In the genomic region with DNA sequence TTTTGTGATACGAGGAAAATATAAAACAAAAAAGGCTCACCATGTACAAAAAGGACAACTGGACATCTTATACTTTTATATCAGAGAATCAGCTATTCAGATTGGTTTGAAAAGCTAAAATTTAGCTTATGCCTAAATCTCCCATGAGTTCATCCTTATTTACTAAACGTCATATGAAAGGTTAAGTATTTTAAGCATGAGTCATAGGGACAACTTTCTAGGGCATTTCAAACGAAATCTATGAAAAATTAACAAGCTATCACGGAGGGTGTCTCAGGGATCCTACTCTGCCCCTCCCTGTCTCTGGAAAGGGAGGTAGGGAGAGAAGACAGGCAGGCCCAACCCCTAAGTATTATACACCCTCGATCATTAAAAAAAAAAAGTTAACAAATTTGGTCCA, we compare ENCODE assay signal across 16 cellular contexts.
DNase-seq lines count a peak whose midpoint lies in the region; ATAC-seq, FAIRE-seq and TF ChIP-seq lines count a peak whose summit lies in the region.
"Had no signal": no experiment of that assay in that cellular context is flagged by ENCODE, and none has a peak within 500 bp of the region (broad histone marks: within the 10 kb centered on the region; RNA-seq: fewer than 3 reads in every experiment).

No MANE protein-coding gene starts in this region.

- DNase-seq in ELR (ENCODE audit: low read depth) (peak; percentile 35), M059J (ENCODE audit: low read depth) (peak; percentile 7), tibial nerve (ENCODE audit: low spot score in 2 of 2) (no peak)
- DNase-seq in activated T-cell treated with anti-CD3 and anti-CD28 coated beads, Interleukin-2, amount 50 U/mL, for 48 hours: no peak
- DNase-seq: COR-L47, DMS153, Kasumi-1, NCI-H1105 treated with DMSO at 0.1 percent for 48 hours, NCI-H187 treated with DMSO at 0.1 percent for 48 hours, NCI-H69, SHP77 had no signal

- peaks cover 0 to 7% (median 0%) of the 10 kb centered on the region in 4 donors for H3K9me3 ChIP-seq in tibial nerve

- 47 to 49% methylated on average over 5 of the region's 5 CpGs for WGBS in tibial nerve, 2 donors

- no peak for TF ChIP-seq POLR2A in tibial nerve (IDR thresholded peaks at IDR 0.05)

- H3K36me3 ChIP-seq in rectal smooth muscle tissue (ENCODE audit: control insufficient read depth, insufficient read depth, low read length) (no peaks in the 10 kb centered on the region), tibial nerve (no peaks in the 10 kb centered on the region)

- H3K9ac ChIP-seq in rectal smooth muscle tissue (ENCODE audit: low read length): no peak overlapping the region

- ATAC-seq in GM21786 (IDR thresholded peaks at IDR 0.05; ENCODE audit: unreplicated experiment) (no peak), HG02981 (IDR thresholded peaks at IDR 0.05; ENCODE audit: unreplicated experiment) (no peak)
- ATAC-seq: GM23338 had no signal

- no peak for TF ChIP-seq CTCF in tibial nerve (IDR thresholded peaks at IDR 0.05)

- H3K27me3 ChIP-seq in rectal smooth muscle tissue (ENCODE audit: control insufficient read depth, insufficient read depth, low read length): no peaks in the 10 kb centered on the region
- no peaks in the 10 kb centered on the region for H3K27me3 ChIP-seq in tibial nerve

- peak; percentile 53 for FAIRE-seq in islet of Langerhans (lab: Jason Lieb, UNC)

- no peak for TF ChIP-seq EP300 in tibial nerve (IDR thresholded peaks at IDR 0.05)

- H3K27ac ChIP-seq in rectal smooth muscle tissue (ENCODE audit: low read depth, low read length) (peak overlapping the region; percentile 43), tibial nerve (no peak overlapping the region)

- H3K4me1 ChIP-seq in rectal smooth muscle tissue (ENCODE audit: control insufficient read depth, insufficient read depth, low read length) (no peaks in the 10 kb centered on the region), tibial nerve (no peaks in the 10 kb centered on the region)

- no peak overlapping the region for H3K4me3 ChIP-seq in rectal smooth muscle tissue (ENCODE audit: low read length)
- H3K4me3 ChIP-seq in tibial nerve: no peak overlapping the region
- H3K4me3 ChIP-seq: GM23338 had no signal

Comparison
In these comparisons a context has a peak if more than half of its experiments do, and no peak if none do; other contexts are left out.
1. DNase-seq: peak in ELR (single experiment) and M059J (single experiment); none in tibial nerve (0 of 2) and activated T-cell treated with anti-CD3 and anti-CD28 coated beads, Interleukin-2, amount 50 U/mL, for 48 hours (0 of 2).